ENCODE assay signal across 28 cellular contexts in the genomic region with DNA sequence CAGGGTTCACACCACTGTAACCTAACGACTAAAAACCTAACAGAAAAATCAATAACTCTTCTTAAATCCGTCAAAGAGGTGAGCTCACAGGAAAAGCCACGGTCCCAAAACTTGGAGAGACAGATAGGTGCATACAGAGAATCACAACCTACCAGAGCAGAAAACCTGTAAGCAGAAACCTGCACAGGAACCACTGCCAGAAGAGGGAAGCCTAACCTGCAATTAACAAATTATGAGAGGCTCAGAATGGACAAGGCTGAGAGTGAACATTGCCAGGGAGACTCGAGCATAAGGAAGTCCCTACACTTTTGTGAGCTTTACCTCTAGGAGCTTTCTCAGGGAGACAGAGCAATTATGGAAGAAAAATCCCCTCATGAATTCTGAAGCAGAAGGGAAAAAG.
DNase-seq lines count a peak whose midpoint lies in the region; ATAC-seq and TF ChIP-seq lines count a peak whose summit lies in the region.
"Had no signal": no experiment of that assay in that cellular context is flagged by ENCODE, and none has a peak within 500 bp of the region (broad histone marks: within the 10 kb centered on the region; RNA-seq: fewer than 3 reads in every experiment).

No MANE protein-coding gene starts in this region.

- TF ChIP-seq CTCF in epithelial cell of proximal tubule (conservative IDR thresholded peaks at IDR 0.05; ENCODE audit: low read depth, low read length): peak; percentile 28

- ATAC-seq in GM21529 (IDR thresholded peaks at IDR 0.05; ENCODE audit: unreplicated experiment) (no peak), HG03442 (IDR thresholded peaks at IDR 0.05; ENCODE audit: unreplicated experiment) (no peak)
- ATAC-seq: gastroesophageal sphincter; stimulated activated naive CD8-positive, alpha-beta T cell treated with anti-CD3 and anti-CD28 coated beads, Interleukin-15, Interleukin-2, amounts not matched to agents 100 U/mL and 50 U/mL, for 24 hours; WTC11 had no signal

- no peak overlapping the region for H3K4me3 ChIP-seq in epithelial cell of proximal tubule (ENCODE audit: low read depth, low read length)
- H3K4me3 ChIP-seq: BLaER1, cardiac muscle cell, esophagus squamous epithelium, gastroesophageal sphincter, sigmoid colon had no signal

- DNase-seq in DMS53 (lab: John Stamatoyannopoulos, UW) (peak; percentile 62), NCI-H1417 (lab: John Stamatoyannopoulos, UW) (peak in 2 of 3 experiments; percentile 64 to 91), NCI-H69 (lab: John Stamatoyannopoulos, UW) (peak; percentile 77), epithelial cell of proximal tubule (ENCODE audit: low read depth) (no peak), foreskin melanocyte (no peak)
- DNase-seq in activated CD4-positive, alpha-beta T cell treated with anti-CD3 and anti-CD28 coated beads for 48 hours: no peak
- DNase-seq: ACHN; activated CD4-positive, alpha-beta T cell treated with anti-CD3 and anti-CD28 coated beads, Interleukin-2, amount 50 U/mL, for 4 hours; Calu3; cortex of kidney; endodermal cell; esophagus squamous epithelium; H7; hypothalamus; KBM-7; MM.1S; NCI-H1930; NCI-H510A; posterior cingulate gyrus; sigmoid colon; stimulated activated CD4-positive, alpha-beta T cell treated with anti-CD3 and anti-CD28 coated beads, Interleukin-15, amount 100 ng/mL, for 24 hours; stimulated activated naive CD8-positive, alpha-beta T cell treated with anti-CD3 and anti-CD28 coated beads, Interleukin-15, Interleukin-2, amounts not matched to agents 100 U/mL and 50 U/mL, for 24 hours had no signal

Comparison
In these comparisons a context has a peak if more than half of its experiments do, and no peak if none do; other contexts are left out.
1. DNase-seq: peak in DMS53 (single experiment), NCI-H1417 (2 of 3) and NCI-H69 (single experiment); none in epithelial cell of proximal tubule (single experiment), activated CD4-positive, alpha-beta T cell treated with anti-CD3 and anti-CD28 coated beads for 48 hours (single experiment) and foreskin melanocyte (single experiment).